ENCODE assay signal across 8 cellular contexts in genomic region chr6:44072959-44073611, GRCh38. TPM values are rescaled to one million over a fixed set of nuclear protein-coding genes. Genes with fewer than 3 reads are reported as not detected.
DNase-seq lines count a peak whose midpoint lies in the region; ATAC-seq and TF ChIP-seq lines count a peak whose summit lies in the region.

No MANE protein-coding gene starts in this region.

- TF ChIP-seq CTCF in AG09309 (IDR thresholded peaks at IDR 0.05; ENCODE audit: control insufficient read depth, insufficient read depth, low read depth, low read length, missing control alignments) = no peak

- H3K4me1 Mint-ChIP-seq in activated CD4-positive, alpha-beta memory T cell treated with anti-CD3 and anti-CD28 coated beads, Interleukin-2, amount 10 ng/mL, durations not matched to agents 7 days and 5 days = peaks cover 21% of the 10 kb centered on the region
- H3K4me1 Mint-ChIP-seq in stimulated activated effector memory CD8-positive, alpha-beta T cell treated with anti-CD3 and anti-CD28 coated beads, Interleukin-12 subunit alpha, Interleukin-12 subunit beta, amount 100 ng/mL, for 72 hours = peaks cover 35% of the 10 kb centered on the region

- H3K4me3 Mint-ChIP-seq in activated CD4-positive, alpha-beta memory T cell treated with anti-CD3 and anti-CD28 coated beads, Interleukin-2, amount 10 ng/mL, durations not matched to agents 7 days and 5 days = peak overlapping the region; percentile 87
- H3K4me3 Mint-ChIP-seq in stimulated activated effector memory CD8-positive, alpha-beta T cell treated with anti-CD3 and anti-CD28 coated beads, Interleukin-12 subunit alpha, Interleukin-12 subunit beta, amount 100 ng/mL, for 72 hours = peak overlapping the region; percentile 90

- H3K27me3 Mint-ChIP-seq in activated CD4-positive, alpha-beta memory T cell treated with anti-CD3 and anti-CD28 coated beads, Interleukin-2, amount 10 ng/mL, durations not matched to agents 7 days and 5 days = peaks cover 31% of the 10 kb centered on the region

- peak overlapping the region; percentile 41 for H3K4me3 ChIP-seq in AG09309 (ENCODE audit: control insufficient read depth, low read depth, low read length)

- no peaks in the 10 kb centered on the region for H3K9me3 Mint-ChIP-seq in activated CD4-positive, alpha-beta memory T cell treated with anti-CD3 and anti-CD28 coated beads, Interleukin-2, amount 10 ng/mL, durations not matched to agents 7 days and 5 days
- no peaks in the 10 kb centered on the region for H3K9me3 Mint-ChIP-seq in stimulated activated effector memory CD8-positive, alpha-beta T cell treated with anti-CD3 and anti-CD28 coated beads, Interleukin-12 subunit alpha, Interleukin-12 subunit beta, amount 100 ng/mL, for 72 hours

- H3K27ac Mint-ChIP-seq in activated CD4-positive, alpha-beta memory T cell treated with anti-CD3 and anti-CD28 coated beads, Interleukin-2, amount 10 ng/mL, durations not matched to agents 7 days and 5 days = peak overlapping the region; percentile 75
- H3K27ac Mint-ChIP-seq in stimulated activated effector memory CD8-positive, alpha-beta T cell treated with anti-CD3 and anti-CD28 coated beads, Interleukin-12 subunit alpha, Interleukin-12 subunit beta, amount 100 ng/mL, for 72 hours = peak overlapping the region; percentile 95

- H3K36me3 Mint-ChIP-seq in activated CD4-positive, alpha-beta memory T cell treated with anti-CD3 and anti-CD28 coated beads, Interleukin-2, amount 10 ng/mL, durations not matched to agents 7 days and 5 days (ENCODE audit: low read depth) = no peaks in the 10 kb centered on the region
- peaks cover 21% of the 10 kb centered on the region for H3K36me3 Mint-ChIP-seq in stimulated activated effector memory CD8-positive, alpha-beta T cell treated with anti-CD3 and anti-CD28 coated beads, Interleukin-12 subunit alpha, Interleukin-12 subunit beta, amount 100 ng/mL, for 72 hours

- ATAC-seq in GM19397 (IDR thresholded peaks at IDR 0.05; ENCODE audit: unreplicated experiment) = peak; percentile 51
- peak; percentile 49 for ATAC-seq in HG03571 (IDR thresholded peaks at IDR 0.05; ENCODE audit: unreplicated experiment)
- peak; percentile 78 for ATAC-seq in stimulated activated effector memory CD8-positive, alpha-beta T cell treated with anti-CD3 and anti-CD28 coated beads, Interleukin-12 subunit alpha, Interleukin-12 subunit beta, amount 100 ng/mL, for 72 hours

- POLR2A ChIA-PET in activated CD4-positive, alpha-beta memory T cell treated with anti-CD3 and anti-CD28 coated beads, Interleukin-2, amount 10 ng/mL, durations not matched to agents 7 days and 5 days (lab: Charles Lee) = interaction anchor here (1.5 to 4.0 kb wide), 8 partner anchors 8 to 443 kb away, joined by 3 to 36 read pairs (median 6); partner anchors contain the start of genes GTPBP2 and VEGFA

- no peak for DNase-seq in AG09309 (ENCODE audit: low read depth)
- DNase-seq in activated CD4-positive, alpha-beta memory T cell treated with anti-CD3 and anti-CD28 coated beads, Interleukin-2, amount 10 ng/mL, durations not matched to agents 7 days and 5 days = peak; percentile 86
- peak; percentile 79 for DNase-seq in epidermal melanocyte (ENCODE audit: insufficient read length, low spot score)
- DNase-seq in myocyte (ENCODE audit: low read depth) = peak; percentile 89
- peak; percentile 82 for DNase-seq in stimulated activated effector memory CD8-positive, alpha-beta T cell treated with anti-CD3 and anti-CD28 coated beads, Interleukin-12 subunit alpha, Interleukin-12 subunit beta, amount 100 ng/mL, for 72 hours (ENCODE audit: low spot score in 2 of 2)
- no peak for DNase-seq in NCI-H2171 (lab: John Stamatoyannopoulos, UW)

- CTCF ChIA-PET in activated CD4-positive, alpha-beta memory T cell treated with anti-CD3 and anti-CD28 coated beads, Interleukin-2, amount 10 ng/mL, durations not matched to agents 7 days and 5 days (lab: Charles Lee) = interaction anchor here (1.1 to 5.0 kb wide), 9 partner anchors 8 to 406 kb away, joined by 3 to 56 read pairs (median 5); partner anchors contain the start of gene VEGFA

RNA-seq across cellular contexts. Expression of gene MRPL14, which starts 54.2 kb away (rescaled TPM):
- total RNA-seq in activated CD4-positive, alpha-beta memory T cell treated with anti-CD3 and anti-CD28 coated beads, Interleukin-2, amount 10 ng/mL, durations not matched to agents 7 days and 5 days = 10 to 100 TPM; 36.0 to 39.0 TPM
- 66.6 and 68.6 TPM in 2 replicates for total RNA-seq in myocyte
- polyA plus RNA-seq in myocyte (2012) = 107 TPM

RNA-seq across cellular contexts. Expression of gene TMEM63B, which starts 54.3 kb away (rescaled TPM):
- total RNA-seq in activated CD4-positive, alpha-beta memory T cell treated with anti-CD3 and anti-CD28 coated beads, Interleukin-2, amount 10 ng/mL, durations not matched to agents 7 days and 5 days = 10 to 100 TPM; 14.7 to 15.5 TPM
- total RNA-seq in myocyte = 45.2 and 46.7 TPM in 2 replicates
- 72.4 TPM for polyA plus RNA-seq in myocyte (2012)

Comparison
In these comparisons a context has a peak if more than half of its experiments do, and no peak if none do; other contexts are left out.
1. DNase-seq: peak in activated CD4-positive, alpha-beta memory T cell treated with anti-CD3 and anti-CD28 coated beads, Interleukin-2, amount 10 ng/mL, durations not matched to agents 7 days and 5 days (single experiment), epidermal melanocyte (single experiment), myocyte (single experiment) and stimulated activated effector memory CD8-positive, alpha-beta T cell treated with anti-CD3 and anti-CD28 coated beads, Interleukin-12 subunit alpha, Interleukin-12 subunit beta, amount 100 ng/mL, for 72 hours (2 of 2); none in AG09309 (single experiment) and NCI-H2171 (single experiment).
2. Peak in every context shown above with its lines, with median percentiles within 50 percentile points of each other: ATAC-seq.